Comparison of ENCODE assay signal across 8 cellular contexts in the genomic region with DNA sequence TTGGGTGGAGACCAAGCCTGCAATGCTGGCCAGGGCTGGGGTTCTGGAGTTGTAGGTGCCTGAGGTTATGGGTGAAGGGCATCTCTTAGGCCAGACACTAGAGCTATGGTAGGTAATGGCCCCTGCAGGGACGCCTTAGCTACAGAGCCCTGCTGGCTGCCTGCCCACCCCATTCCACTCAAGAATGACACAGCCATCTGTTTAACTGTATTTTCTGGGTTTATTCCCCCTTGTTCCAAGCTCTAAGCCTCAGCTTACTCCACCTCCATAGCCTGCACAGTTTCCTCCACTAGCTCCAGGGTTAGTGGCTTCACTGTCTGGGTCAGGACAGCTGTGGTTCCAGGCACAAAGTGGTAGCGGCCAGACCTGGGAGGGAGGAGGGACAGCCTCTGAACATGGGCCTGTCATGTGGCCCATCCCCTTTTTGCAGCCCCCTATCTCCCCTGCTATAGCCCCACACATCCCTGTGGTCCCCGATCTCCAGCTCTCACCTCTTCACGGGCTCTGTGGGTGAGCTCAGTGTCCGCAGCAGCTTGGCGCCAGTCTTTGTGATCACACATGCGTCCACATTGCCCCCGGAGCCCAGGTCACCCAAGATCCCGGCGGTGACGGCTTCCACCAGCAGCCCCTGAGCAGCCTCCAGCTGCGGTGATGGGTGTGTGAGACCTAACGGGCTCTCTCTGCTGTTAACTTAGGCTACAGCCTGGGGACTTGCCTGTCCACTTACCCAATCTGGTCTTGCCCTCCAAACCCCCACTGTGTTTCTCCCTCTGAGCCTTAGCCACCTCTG. TPM values are rescaled to one million over a fixed set of nuclear protein-coding genes. Genes with fewer than 3 reads are reported as not detected.
DNase-seq lines count a peak whose midpoint lies in the region; ATAC-seq and TF ChIP-seq lines count a peak whose summit lies in the region.

No MANE protein-coding gene starts in this region.

- TF ChIP-seq CTCF in CD4-positive, alpha-beta T cell (IDR thresholded peaks at IDR 0.05) = no peak
- no peak for TF ChIP-seq CTCF in nephron progenitor cell (IDR thresholded peaks at IDR 0.05)

- DNase-seq in CD4-positive, alpha-beta T cell = no peak
- no peak for DNase-seq in MG63
- no peak for DNase-seq in nephron progenitor cell
- DNase-seq in Ammon's horn (ENCODE audit: low spot score) = no peak
- DNase-seq in ureter (ENCODE audit: low spot score) = no peak

- intact Hi-C loops in CD4-positive, alpha-beta T cell (cut with DNase I, micrococcal nuclease) = loop anchor here (2.0 to 5.0 kb wide), 4 partner anchors 42 to 150 kb away; a partner anchor contains a TSS

- WGBS in ectodermal cell, 2 experiments = 73 to 74% methylated on average over 13 of the region's 13 CpGs

- peak overlapping the region; percentile 98 for H3K4me3 ChIP-seq in MG63
- H3K4me3 ChIP-seq in ectodermal cell (ENCODE audit: insufficient read depth, low read depth, low read length) = peak overlapping the region; percentile 96

- CTCF ChIA-PET in CD4-positive, alpha-beta T cell (lab: Charles Lee) = interaction anchor here (2.7 kb wide), 1 partner anchor 51 kb away, joined by 10 read pairs; no protein-coding TSS in a partner anchor

- no peaks in the 10 kb centered on the region for H3K9me3 Mint-ChIP-seq in CD4-positive, alpha-beta T cell
- H3K9me3 Mint-ChIP-seq in nephron progenitor cell = no peaks in the 10 kb centered on the region

- peaks cover 16% of the 10 kb centered on the region for H3K4me1 ChIP-seq in ectodermal cell (ENCODE audit: control insufficient read depth, insufficient read depth, low read length)

- no peaks in the 10 kb centered on the region for H3K27me3 ChIP-seq in CD4-positive, alpha-beta T cell (ENCODE audit: control insufficient read depth, insufficient read depth, low read length)
- no peaks in the 10 kb centered on the region for H3K27me3 ChIP-seq in MG63
- H3K27me3 ChIP-seq in ectodermal cell (ENCODE audit: control insufficient read depth, insufficient read depth, low read length, poor library complexity, severe bottlenecking) = no peaks in the 10 kb centered on the region

- POLR2A ChIA-PET in CD4-positive, alpha-beta T cell (lab: Charles Lee) = interaction anchor here (1.0 to 3.8 kb wide), 15 partner anchors 15 to 453 kb away, joined by 3 to 44 read pairs (median 10); a partner anchor contains a TSS

- H3K36me3 ChIP-seq in MG63 (peaks cover 2% of the 10 kb centered on the region), ectodermal cell (ENCODE audit: control insufficient read depth, insufficient read depth, low read length) (no peaks in the 10 kb centered on the region)

- no peak for ATAC-seq in CD4-positive, alpha-beta T cell (ENCODE audit: poor library complexity)
- no peak for ATAC-seq in GM19455 (IDR thresholded peaks at IDR 0.05; ENCODE audit: unreplicated experiment)
- ATAC-seq in GM21423 (IDR thresholded peaks at IDR 0.05; ENCODE audit: unreplicated experiment) = no peak

- no peaks in the 10 kb centered on the region for H3K9me3 ChIP-seq in CD4-positive, alpha-beta T cell (ENCODE audit: control insufficient read depth, low read length)
- H3K9me3 ChIP-seq in MG63 = no peaks in the 10 kb centered on the region
- H3K9me3 ChIP-seq in ectodermal cell (ENCODE audit: control insufficient read depth, low read length) = no peaks in the 10 kb centered on the region

- peak overlapping the region; percentile 95 for H3K27ac Mint-ChIP-seq in CD4-positive, alpha-beta T cell
- no peak overlapping the region for H3K27ac Mint-ChIP-seq in nephron progenitor cell

- H3K27ac ChIP-seq in CD4-positive, alpha-beta T cell (ENCODE audit: low read depth, low read length) = peak overlapping the region; percentile 84
- no peak overlapping the region for H3K27ac ChIP-seq in ectodermal cell (ENCODE audit: insufficient read depth, low read depth, low read length, poor library complexity, severe bottlenecking)

- H3K36me3 Mint-ChIP-seq in CD4-positive, alpha-beta T cell (ENCODE audit: low read depth) = peaks cover 58% of the 10 kb centered on the region
- H3K36me3 Mint-ChIP-seq in nephron progenitor cell (ENCODE audit: low read depth) = peaks cover 6% of the 10 kb centered on the region

- H3K4me3 Mint-ChIP-seq in CD4-positive, alpha-beta T cell = peak overlapping the region; percentile 98
- H3K4me3 Mint-ChIP-seq in nephron progenitor cell = peak overlapping the region; percentile 100

- peaks cover 28% of the 10 kb centered on the region for H3K4me1 Mint-ChIP-seq in CD4-positive, alpha-beta T cell (ENCODE audit: low read depth)
- H3K4me1 Mint-ChIP-seq in nephron progenitor cell = peaks cover 29% of the 10 kb centered on the region

- no peaks in the 10 kb centered on the region for H3K27me3 Mint-ChIP-seq in CD4-positive, alpha-beta T cell
- peaks cover 13% of the 10 kb centered on the region for H3K27me3 Mint-ChIP-seq in nephron progenitor cell (ENCODE audit: low read depth, poor library complexity)

RNA-seq across cellular contexts. Expression of a gene that starts 2.1 kb away (rescaled TPM):
- 10 to 100 TPM; 68.7 to 71.6 TPM for total RNA-seq in CD4-positive, alpha-beta T cell
- 8.8 and 12.7 TPM in 2 replicates for total RNA-seq in MG63 (2014; rRNA removed; shearing (Covaris generic); ENCODE audit: low replicate concordance)
- polyA plus RNA-seq in ectodermal cell (2013, experiment 1 of 4) = 12.1 TPM
- polyA plus RNA-seq in ectodermal cell (2013, experiment 2 of 4) = 10.9 TPM
- 10.1 TPM for polyA plus RNA-seq in ectodermal cell (2013, experiment 3 of 4)
- polyA plus RNA-seq in ectodermal cell (2013, experiment 4 of 4) = 9.5 TPM
- 89.4 TPM for total RNA-seq in ureter

RNA-seq across cellular contexts. Expression of a gene that starts 2.8 kb away (rescaled TPM):
- total RNA-seq in CD4-positive, alpha-beta T cell = 10 to 100 TPM; 18.3 to 19.5 TPM
- 0.72 and 1.9 TPM in 2 replicates for total RNA-seq in MG63 (2014; rRNA removed; shearing (Covaris generic); ENCODE audit: low replicate concordance)
- polyA plus RNA-seq in ectodermal cell (2013, experiment 1 of 4) = 0.61 TPM
- 0.52 TPM for polyA plus RNA-seq in ectodermal cell (2013, experiment 2 of 4)
- polyA plus RNA-seq in ectodermal cell (2013, experiment 3 of 4) = 1.0 TPM
- 1.1 TPM for polyA plus RNA-seq in ectodermal cell (2013, experiment 4 of 4)
- 2.1 TPM for total RNA-seq in ureter

RNA-seq across cellular contexts. Expression of a gene that starts 9.4 kb away (rescaled TPM):
- total RNA-seq in CD4-positive, alpha-beta T cell = 1 to 10 TPM; 5.9 to 6.3 TPM
- 0.16 TPM in 1 of 2 replicates, not detected in the other for total RNA-seq in MG63 (2014; rRNA removed; shearing (Covaris generic); ENCODE audit: low replicate concordance)
- 2.7 TPM for polyA plus RNA-seq in ectodermal cell (2013, experiment 1 of 4)
- polyA plus RNA-seq in ectodermal cell (2013, experiment 2 of 4) = 5.2 TPM
- 6.3 TPM for polyA plus RNA-seq in ectodermal cell (2013, experiment 3 of 4)
- polyA plus RNA-seq in ectodermal cell (2013, experiment 4 of 4) = 4.0 TPM
- total RNA-seq in ureter = 47.3 TPM

RNA-seq across cellular contexts. Expression of a gene that starts 33.9 kb away (rescaled TPM):
- total RNA-seq in CD4-positive, alpha-beta T cell = 10 to 100 TPM; 15.1 to 17.7 TPM
- 11.9 and 12.3 TPM in 2 replicates for total RNA-seq in MG63 (2014; rRNA removed; shearing (Covaris generic); ENCODE audit: low replicate concordance)
- polyA plus RNA-seq in ectodermal cell (2013, experiment 1 of 4) = 14.4 TPM
- polyA plus RNA-seq in ectodermal cell (2013, experiment 2 of 4) = 15.4 TPM
- 9.0 TPM for polyA plus RNA-seq in ectodermal cell (2013, experiment 3 of 4)
- 10.1 TPM for polyA plus RNA-seq in ectodermal cell (2013, experiment 4 of 4)
- 93.1 TPM for total RNA-seq in ureter

RNA-seq across cellular contexts. Expression of a gene that starts 41.4 kb away (rescaled TPM):
- 10 to 100 TPM; 11.4 to 13.3 TPM for total RNA-seq in CD4-positive, alpha-beta T cell
- total RNA-seq in MG63 (2014; rRNA removed; shearing (Covaris generic); ENCODE audit: low replicate concordance) = 3.1 and 13.8 TPM in 2 replicates
- 32.4 TPM for polyA plus RNA-seq in ectodermal cell (2013, experiment 1 of 4)
- polyA plus RNA-seq in ectodermal cell (2013, experiment 2 of 4) = 42.8 TPM
- polyA plus RNA-seq in ectodermal cell (2013, experiment 3 of 4) = 33.4 TPM
- polyA plus RNA-seq in ectodermal cell (2013, experiment 4 of 4) = 29.1 TPM
- 31.2 TPM for total RNA-seq in ureter
